Comparison of ENCODE assay signal across 1 cellular context in the genomic region with DNA sequence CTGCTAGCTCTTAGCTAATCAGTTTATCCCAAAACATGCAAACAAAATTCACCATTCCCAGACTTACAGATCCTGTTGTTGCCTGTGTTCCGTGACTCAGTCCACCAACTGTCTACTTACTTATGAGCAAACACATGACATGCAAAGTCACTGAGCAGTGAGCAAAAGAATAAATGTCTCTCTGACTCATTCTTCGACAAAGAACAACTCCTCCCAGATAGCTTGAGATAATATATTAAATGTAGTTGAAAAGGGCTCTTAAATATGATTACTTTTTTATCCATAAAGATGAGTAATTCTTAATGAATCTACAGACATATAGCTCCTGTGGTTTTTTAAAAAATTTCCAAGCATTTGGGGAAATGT.
TF ChIP-seq lines count a peak whose summit lies in the region.

No MANE protein-coding gene starts in this region.

TF ChIP-seq in K562, 482 proteins besides CTCF, POLR2A, EP300 and RAD21 (continued from another document):
- TF ChIP-seq LEF1 (IDR thresholded peaks at IDR 0.05) (no peak), ARID1B (IDR thresholded peaks at IDR 0.05) (0 out of 2 replicates have a peak, but pooled peaks have one; percentile 26), EHMT2 (IDR thresholded peaks at IDR 0.05) (0 out of 2 replicates have a peak, but pooled peaks have one; percentile 29), NFE2 (IDR thresholded peaks at IDR 0.05; ENCODE audit: low read depth) (peak; percentile 17; the same call in 1 of the 2 replicates), SMARCA4 (IDR thresholded peaks at IDR 0.05) (0 out of 2 replicates have a peak, but pooled peaks have one; percentile 12)
- TF ChIP-seq, protein P1, sequence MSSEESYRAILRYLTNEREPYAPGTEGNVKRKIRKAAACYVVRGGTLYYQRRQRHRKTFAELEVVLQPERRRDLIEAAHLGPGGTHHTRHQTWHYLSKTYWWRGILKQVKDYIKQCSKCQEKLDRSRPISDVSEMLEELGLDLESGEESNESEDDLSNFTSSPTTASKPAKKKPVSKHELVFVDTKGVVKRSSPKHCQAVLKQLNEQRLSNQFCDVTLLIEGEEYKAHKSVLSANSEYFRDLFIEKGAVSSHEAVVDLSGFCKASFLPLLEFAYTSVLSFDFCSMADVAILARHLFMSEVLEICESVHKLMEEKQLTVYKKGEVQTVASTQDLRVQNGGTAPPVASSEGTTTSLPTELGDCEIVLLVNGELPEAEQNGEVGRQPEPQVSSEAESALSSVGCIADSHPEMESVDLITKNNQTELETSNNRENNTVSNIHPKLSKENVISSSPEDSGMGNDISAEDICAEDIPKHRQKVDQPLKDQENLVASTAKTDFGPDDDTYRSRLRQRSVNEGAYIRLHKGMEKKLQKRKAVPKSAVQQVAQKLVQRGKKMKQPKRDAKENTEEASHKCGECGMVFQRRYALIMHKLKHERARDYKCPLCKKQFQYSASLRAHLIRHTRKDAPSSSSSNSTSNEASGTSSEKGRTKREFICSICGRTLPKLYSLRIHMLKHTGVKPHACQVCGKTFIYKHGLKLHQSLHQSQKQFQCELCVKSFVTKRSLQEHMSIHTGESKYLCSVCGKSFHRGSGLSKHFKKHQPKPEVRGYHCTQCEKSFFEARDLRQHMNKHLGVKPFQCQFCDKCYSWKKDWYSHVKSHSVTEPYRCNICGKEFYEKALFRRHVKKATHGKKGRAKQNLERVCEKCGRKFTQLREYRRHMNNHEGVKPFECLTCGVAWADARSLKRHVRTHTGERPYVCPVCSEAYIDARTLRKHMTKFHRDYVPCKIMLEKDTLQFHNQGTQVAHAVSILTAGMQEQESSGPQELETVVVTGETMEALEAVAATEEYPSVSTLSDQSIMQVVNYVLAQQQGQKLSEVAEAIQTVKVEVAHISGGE (CRISPR knock-in tag; IDR thresholded peaks at IDR 0.05) = no peak
- TF ChIP-seq, protein P2, sequence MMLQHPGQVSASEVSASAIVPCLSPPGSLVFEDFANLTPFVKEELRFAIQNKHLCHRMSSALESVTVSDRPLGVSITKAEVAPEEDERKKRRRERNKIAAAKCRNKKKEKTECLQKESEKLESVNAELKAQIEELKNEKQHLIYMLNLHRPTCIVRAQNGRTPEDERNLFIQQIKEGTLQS (IDR thresholded peaks at IDR 0.05) = peak; percentile 51; the same call in 1 of the 2 replicates
- TF ChIP-seq, protein P2 (CRISPR knock-in tag; conservative IDR thresholded peaks at IDR 0.05) = no peak
- TF ChIP-seq, protein P3, sequence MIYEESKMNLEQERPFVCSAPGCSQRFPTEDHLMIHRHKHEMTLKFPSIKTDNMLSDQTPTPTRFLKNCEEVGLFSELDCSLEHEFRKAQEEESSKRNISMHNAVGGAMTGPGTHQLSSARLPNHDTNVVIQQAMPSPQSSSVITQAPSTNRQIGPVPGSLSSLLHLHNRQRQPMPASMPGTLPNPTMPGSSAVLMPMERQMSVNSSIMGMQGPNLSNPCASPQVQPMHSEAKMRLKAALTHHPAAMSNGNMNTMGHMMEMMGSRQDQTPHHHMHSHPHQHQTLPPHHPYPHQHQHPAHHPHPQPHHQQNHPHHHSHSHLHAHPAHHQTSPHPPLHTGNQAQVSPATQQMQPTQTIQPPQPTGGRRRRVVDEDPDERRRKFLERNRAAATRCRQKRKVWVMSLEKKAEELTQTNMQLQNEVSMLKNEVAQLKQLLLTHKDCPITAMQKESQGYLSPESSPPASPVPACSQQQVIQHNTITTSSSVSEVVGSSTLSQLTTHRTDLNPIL (CRISPR knock-in tag; IDR thresholded peaks at IDR 0.05) = no peak
TF ChIP-seq in K562: peak in this region for 7.
